Comparison of ENCODE assay signal across 24 cellular contexts in the genomic region with DNA sequence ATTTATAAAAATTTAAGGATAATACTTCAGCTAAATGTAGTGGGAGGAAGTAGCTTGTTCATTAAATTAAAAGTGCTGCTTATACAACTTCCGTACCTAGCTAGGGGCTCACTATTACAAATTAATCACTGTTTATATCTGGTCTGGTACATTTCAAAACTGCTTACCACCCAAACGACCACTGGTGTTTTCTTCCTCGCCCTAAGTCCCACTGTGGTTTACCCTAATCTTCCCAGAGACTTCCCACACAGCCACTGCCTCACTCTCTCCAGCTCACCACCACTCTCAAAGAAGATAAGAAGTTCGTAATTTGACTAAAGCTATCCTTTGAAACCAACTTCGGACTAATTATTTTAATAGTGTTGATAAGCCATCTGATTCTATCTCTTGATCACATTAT.
"Had no signal": no experiment of that assay in that cellular context is flagged by ENCODE, and none has a peak within 500 bp of the region (broad histone marks: within the 10 kb centered on the region; RNA-seq: fewer than 3 reads in every experiment).

No MANE protein-coding gene starts in this region.

- H3K27ac Mint-ChIP-seq: activated CD4-positive, alpha-beta memory T cell treated with anti-CD3 and anti-CD28 coated beads for 36 hours; activated naive CD4-positive, alpha-beta T cell treated with anti-CD3 and anti-CD28 coated beads, Interleukin-2, amount 10 ng/mL, durations not matched to agents 7 days and 5 days; activated naive CD8-positive, alpha-beta T cell treated with anti-CD3 and anti-CD28 coated beads, Interleukin-2, amount 50 U/mL, for 24 hours; dendritic cell treated with granulocyte-macrophage colony-stimulating factor and Interleukin-4, amounts not matched to agents 40 ng/mL and 50 ng/mL, for 4 days; type B pancreatic cell had no signal

- H3K4me3 Mint-ChIP-seq: activated CD4-positive, alpha-beta memory T cell treated with anti-CD3 and anti-CD28 coated beads for 36 hours; activated naive CD4-positive, alpha-beta T cell treated with anti-CD3 and anti-CD28 coated beads, Interleukin-2, amount 10 ng/mL, durations not matched to agents 7 days and 5 days; activated naive CD8-positive, alpha-beta T cell treated with anti-CD3 and anti-CD28 coated beads, Interleukin-2, amount 50 U/mL, for 24 hours; brain; dendritic cell treated with granulocyte-macrophage colony-stimulating factor and Interleukin-4, amounts not matched to agents 40 ng/mL and 50 ng/mL, for 4 days; naive thymus-derived CD8-positive, alpha-beta T cell; type B pancreatic cell had no signal

- H3K27me3 Mint-ChIP-seq: activated CD4-positive, alpha-beta memory T cell treated with anti-CD3 and anti-CD28 coated beads for 36 hours; activated naive CD4-positive, alpha-beta T cell treated with anti-CD3 and anti-CD28 coated beads, Interleukin-2, amount 10 ng/mL, durations not matched to agents 7 days and 5 days; activated naive CD8-positive, alpha-beta T cell treated with anti-CD3 and anti-CD28 coated beads, Interleukin-2, amount 50 U/mL, for 24 hours; brain; dendritic cell treated with granulocyte-macrophage colony-stimulating factor and Interleukin-4, amounts not matched to agents 40 ng/mL and 50 ng/mL, for 4 days; naive thymus-derived CD8-positive, alpha-beta T cell had no signal

- H3K27me3 ChIP-seq: pancreas, vagina had no signal

- H3K36me3 Mint-ChIP-seq: type B pancreatic cell had no signal

- DNase-seq: activated CD4-positive, alpha-beta memory T cell treated with anti-CD3 and anti-CD28 coated beads for 36 hours; activated CD4-positive, alpha-beta T cell treated with anti-CD3 and anti-CD28 coated beads for 4 hours; activated CD4-positive, CD25-positive, alpha-beta regulatory T cell; activated effector memory CD4-positive, alpha-beta T cell treated with Interleukin-2 at 50 U/mL for 16 hours; activated naive CD4-positive, alpha-beta T cell treated with anti-CD3 and anti-CD28 coated beads, Interleukin-2, amount 10 ng/mL, durations not matched to agents 7 days and 5 days; activated naive CD8-positive, alpha-beta T cell treated with anti-CD3 and anti-CD28 coated beads, Interleukin-2, amount 50 U/mL, for 24 hours; activated T-cell treated with anti-CD3 and anti-CD28 coated beads, Interleukin-2, amount 50 U/mL, for 48 hours; aorta; effector CD8-positive, alpha-beta T cell; foreskin keratinocyte; naive thymus-derived CD8-positive, alpha-beta T cell; pancreas; right cardiac atrium; stimulated activated CD4-positive, alpha-beta T cell treated with anti-CD3 and anti-CD28 coated beads, Interleukin-2, amount 100 ng/mL, for 24 hours; stimulated activated naive CD4-positive, alpha-beta T cell; T-helper 1 cell had no signal

- H3K9me3 Mint-ChIP-seq: activated CD4-positive, alpha-beta memory T cell treated with anti-CD3 and anti-CD28 coated beads for 36 hours; dendritic cell treated with granulocyte-macrophage colony-stimulating factor and Interleukin-4, amounts not matched to agents 40 ng/mL and 50 ng/mL, for 4 days; type B pancreatic cell had no signal

- H3K9me3 ChIP-seq: pancreas, thoracic aorta, vagina had no signal

- H3K4me3 ChIP-seq: lung, pancreas, skin epidermis, thoracic aorta, vagina had no signal

- ATAC-seq: activated naive CD8-positive, alpha-beta T cell treated with anti-CD3 and anti-CD28 coated beads, Interleukin-2, amount 50 U/mL, for 24 hours; foreskin keratinocyte; left lobe of liver; naive thymus-derived CD8-positive, alpha-beta T cell; pancreas; right cardiac atrium had no signal

- H3K4me1 ChIP-seq: pancreas, vagina had no signal

- H3K27ac ChIP-seq: foreskin keratinocyte, pancreas, skin epidermis, thoracic aorta, vagina had no signal

- H3K36me3 ChIP-seq: pancreas, thoracic aorta, vagina had no signal
